ENCODE assay signal across 18 cellular contexts in genomic region chr2:138447889-138448570, GRCh38.
"Had no signal": no experiment of that assay in that cellular context is flagged by ENCODE, and none has a peak within 500 bp of the region (broad histone marks: within the 10 kb centered on the region; RNA-seq: fewer than 3 reads in every experiment).

No MANE protein-coding gene starts in this region.

- H3K27ac ChIP-seq: brain microvascular endothelial cell, coronary artery, ovary, sigmoid colon, testis, upper lobe of left lung had no signal

- H3K4me1 ChIP-seq: testis, upper lobe of left lung had no signal

- ATAC-seq: activated naive CD8-positive, alpha-beta T cell treated with anti-CD3 and anti-CD28 coated beads, Interleukin-2, amount 50 U/mL, for 24 hours; activated T-cell treated with anti-CD3 and anti-CD28 coated beads, Interleukin-2, amount 50 U/mL, for 4 hours; left cardiac atrium; naive thymus-derived CD8-positive, alpha-beta T cell; stimulated activated effector memory CD8-positive, alpha-beta T cell treated with anti-CD3 and anti-CD28 coated beads, Interleukin-12 subunit alpha, Interleukin-12 subunit beta, amount 100 ng/mL, for 72 hours had no signal

- H3K36me3 ChIP-seq: brain microvascular endothelial cell, ovary, sigmoid colon, upper lobe of left lung had no signal

- H3K9me3 ChIP-seq: ovary, sigmoid colon, testis, upper lobe of left lung had no signal

- H3K27me3 ChIP-seq: brain microvascular endothelial cell, ovary, sigmoid colon, testis, upper lobe of left lung had no signal

- H3K4me3 ChIP-seq: coronary artery, ovary, sigmoid colon, testis, upper lobe of left lung had no signal

- DNase-seq: activated CD4-positive, alpha-beta T cell treated with anti-CD3 and anti-CD28 coated beads, Interleukin-2, amount 50 U/mL, for 1 hour; activated CD4-positive, CD25-positive, alpha-beta regulatory T cell treated with anti-CD3 and anti-CD28 coated beads, Interleukin-2, amount 50 U/mL, for 72 hours; activated CD8-positive, alpha-beta memory T cell treated with anti-CD3 and anti-CD28 coated beads, Interleukin-2, amount 50 U/mL, for 4 hours; activated naive CD4-positive, alpha-beta T cell treated with anti-CD3 and anti-CD28 coated beads, Interleukin-2, amount 10 ng/mL, durations not matched to agents 7 days and 5 days; activated naive CD8-positive, alpha-beta T cell treated with anti-CD3 and anti-CD28 coated beads, Interleukin-2, amount 50 U/mL, for 24 hours; activated T-cell treated with anti-CD3 and anti-CD28 coated beads, Interleukin-2, amount 50 U/mL, for 4 hours; aorta; brain microvascular endothelial cell; effector CD8-positive, alpha-beta T cell; left cardiac atrium; naive thymus-derived CD8-positive, alpha-beta T cell; ovary; sigmoid colon; stimulated activated CD4-positive, alpha-beta T cell treated with anti-CD3 and anti-CD28 coated beads, Interleukin-4, amount 100 ng/mL, for 24 hours; testis; upper lobe of left lung had no signal
